In the genomic region with DNA sequence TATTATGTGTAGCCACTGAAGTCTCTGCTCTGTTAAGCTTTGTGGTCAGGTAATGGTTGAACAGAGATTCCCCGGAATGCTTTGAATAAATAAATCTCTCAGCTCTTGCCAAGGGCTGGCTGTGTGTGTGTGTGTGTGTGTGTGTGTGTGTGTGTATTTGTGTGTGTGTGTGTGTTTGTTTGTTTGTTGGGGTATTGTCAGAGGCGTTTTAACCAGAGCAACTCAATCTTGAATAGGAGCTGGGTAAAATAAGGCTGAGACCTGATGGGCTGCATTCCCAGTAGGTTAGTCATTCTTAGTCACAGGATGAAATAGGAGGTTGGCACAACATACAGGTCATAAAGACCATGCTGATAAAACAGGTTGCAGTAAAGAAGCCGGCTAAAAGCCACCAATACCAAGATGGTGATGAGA, we compare ENCODE assay signal across 12 cellular contexts.
DNase-seq lines count a peak whose midpoint lies in the region; ATAC-seq and TF ChIP-seq lines count a peak whose summit lies in the region.
"Had no signal": no experiment of that assay in that cellular context is flagged by ENCODE, and none has a peak within 500 bp of the region (broad histone marks: within the 10 kb centered on the region; RNA-seq: fewer than 3 reads in every experiment).

No MANE protein-coding gene starts in this region.

- H3K27me3 ChIP-seq in HCT116 (ENCODE audit: insufficient read depth, low read length) (no peaks in the 10 kb centered on the region), stomach (no peaks in the 10 kb centered on the region), gastroesophageal sphincter (no peaks in the 10 kb centered on the region)

- no peak for TF ChIP-seq CTCF in HCT116 (IDR thresholded peaks at IDR 0.05 in 2 of 3, conservative IDR thresholded peaks at IDR 0.05 in 1 of 3; ENCODE audit: borderline replicate concordance in 1 of 3, insufficient read depth in 1 of 3, low read depth in 2 of 3, low read length in 2 of 3)
- no peak for TF ChIP-seq CTCF in fibroblast of mammary gland (conservative IDR thresholded peaks at IDR 0.05; ENCODE audit: control insufficient read depth, insufficient read depth, low read depth, low read length)
- no peak for TF ChIP-seq CTCF in stomach (IDR thresholded peaks at IDR 0.05)
- no peak for TF ChIP-seq CTCF in GM10266 (IDR thresholded peaks at IDR 0.05; ENCODE audit: control insufficient read depth, insufficient read depth, low read depth, missing control alignments)
- TF ChIP-seq CTCF in gastroesophageal sphincter (IDR thresholded peaks at IDR 0.05): no peak

- intact Hi-C loops in HCT116 (cut with micrococcal nuclease): no loop called here
- intact Hi-C loops in stomach (cut with DNase I; ENCODE audit: low total_unique reads): no loop called here

- H3K9me2 ChIP-seq in HCT116 (ENCODE audit: insufficient read depth): no peaks in the 10 kb centered on the region

- 0 out of 4 replicates have a peak overlapping the region, but pooled peaks of 1 of the 2 experiments have one; percentile 12 for H3K4me3 ChIP-seq in HCT116 (replicated peaks in 1 of 2; ENCODE audit: low read depth in 1 of 2, low read length in 2 of 2)
- H3K4me3 ChIP-seq in fibroblast of mammary gland (ENCODE audit: control insufficient read depth, low read depth, low read length): no peak overlapping the region
- H3K4me3 ChIP-seq in stomach: no peak overlapping the region
- H3K4me3 ChIP-seq in gastroesophageal sphincter: no peak overlapping the region
- H3K4me3 ChIP-seq: coronary artery had no signal

- peaks cover 16 to 26% of the 10 kb centered on the region in 2 experiments; a peak in 3 of 4 replicates for H3K4me1 ChIP-seq in HCT116 (ENCODE audit: control insufficient read depth in 1 of 2, insufficient read depth in 2 of 2, low read length in 2 of 2)
- no peaks in the 10 kb centered on the region for H3K4me1 ChIP-seq in stomach
- no peaks in the 10 kb centered on the region for H3K4me1 ChIP-seq in gastroesophageal sphincter

- H3K4me2 ChIP-seq in HCT116 (ENCODE audit: low read length): peak overlapping the region; percentile 62

- DNase-seq in HCT116 (ENCODE audit: low read depth, low spot score) (peak; percentile 83), RPMI7951 (ENCODE audit: low read depth) (peak; percentile 18), fibroblast of mammary gland (ENCODE audit: low read depth) (peak; percentile 42), stomach (peak; percentile 28), superior temporal gyrus (ENCODE audit: extremely low spot score) (no peak), GM10266 (ENCODE audit: extremely low spot score) (no peak)
- DNase-seq: activated CD4-positive, CD25-positive, alpha-beta regulatory T cell; activated effector memory CD4-positive, alpha-beta T cell treated with anti-CD3 and anti-CD28 coated beads, Interleukin-2, amount 50 U/mL, for 16 hours; naive B cell; NCI-H1048 had no signal

- ATAC-seq in HCT116: peak; percentile 82
- ATAC-seq in gastroesophageal sphincter: no peak

- 29 to 59% (median 37%) methylated on average over 3 of the region's 3 CpGs for WGBS in stomach, 5 donors
- WGBS in gastroesophageal sphincter (ENCODE audit: low coverage in 1 of 2), 2 donors: 64 to 68% methylated on average over 2 to 3 of the region's 3 CpGs

- no peaks in the 10 kb centered on the region for H4K20me1 ChIP-seq in HCT116 (ENCODE audit: insufficient read depth)

- no TSS peak for BruUV-seq in HCT116 (replicated peaks; lab: Mats Ljungman, UMichigan)

- H3K27ac ChIP-seq in HCT116 (ENCODE audit: low read depth, low read length) (no peak overlapping the region), stomach (no peak overlapping the region), gastroesophageal sphincter (no peak overlapping the region)
- H3K27ac ChIP-seq: coronary artery had no signal

- H3K36me3 ChIP-seq in HCT116 (ENCODE audit: control insufficient read depth in 1 of 2, insufficient read depth in 2 of 2, low read length in 2 of 2): no peaks in the 10 kb centered on the region
- H3K36me3 ChIP-seq in stomach: no peaks in the 10 kb centered on the region
- H3K36me3 ChIP-seq in gastroesophageal sphincter: no peaks in the 10 kb centered on the region

- POLR2A ChIA-PET in HCT116 (lab: Charles Lee): no interaction called here

- TF ChIP-seq RAD21 in HCT116 (IDR thresholded peaks at IDR 0.05; ENCODE audit: low read depth): no peak

- no peak overlapping the region for H3K9ac ChIP-seq in HCT116 (ENCODE audit: low read length)

- no peaks in the 10 kb centered on the region for H3K79me2 ChIP-seq in HCT116 (ENCODE audit: insufficient read depth, low read length)

- no peak for TF ChIP-seq EP300 in stomach (IDR thresholded peaks at IDR 0.05)
- TF ChIP-seq EP300 in gastroesophageal sphincter (IDR thresholded peaks at IDR 0.05): no peak

- no peaks in the 10 kb centered on the region for H3K9me3 ChIP-seq in HCT116 (ENCODE audit: control insufficient read depth in 1 of 2, insufficient read depth in 1 of 2, low read depth in 1 of 2, low read length in 2 of 2)
- no peaks in the 10 kb centered on the region for H3K9me3 ChIP-seq in stomach
- H3K9me3 ChIP-seq in gastroesophageal sphincter: no peaks in the 10 kb centered on the region

- peak overlapping the region; percentile 70 for H2AFZ ChIP-seq in HCT116 (ENCODE audit: low read depth, low read length, poor library complexity, severe bottlenecking)

- RAD21 ChIA-PET in HCT116 (lab: Charles Lee; ENCODE audit: low non-redundant PET in 1 of 2, low total read pairs in 2 of 2, uncharacterized antibody in 2 of 2, unreplicated experiment in 2 of 2): no interaction called here

- TF ChIP-seq POLR2A in HCT116 (IDR thresholded peaks at IDR 0.05; ENCODE audit: borderline replicate concordance, extremely low read depth, insufficient read depth, insufficient read length): no peak
- no peak for TF ChIP-seq POLR2A in stomach (IDR thresholded peaks at IDR 0.05)
- no peak for TF ChIP-seq POLR2A in gastroesophageal sphincter (IDR thresholded peaks at IDR 0.05)

- CTCF ChIA-PET in HCT116 (lab: Charles Lee): interaction anchor here (0.7 to 0.9 kb wide), 2 partner anchors 23 to 30 kb away, joined by 3 read pairs; no protein-coding TSS in a partner anchor

TF ChIP-seq in HCT116, 20 proteins besides CTCF, POLR2A, EP300 and RAD21 (continues in another document):
- TF ChIP-seq YY1 (IDR thresholded peaks at IDR 0.05; ENCODE audit: extremely low read depth, insufficient replicate concordance, low read depth, low read length) (peak; percentile 81), POLR2AphosphoS5 (IDR thresholded peaks at IDR 0.05; ENCODE audit: low read depth, low read length) (peak; percentile 41; the same call in 1 of the 2 replicates), SRF (IDR thresholded peaks at IDR 0.05; ENCODE audit: low read depth) (0 out of 2 replicates have a peak, but pooled peaks have one; percentile 61), SP1 (IDR thresholded peaks at IDR 0.05; ENCODE audit: low read depth) (peak; percentile 65), JUND (IDR thresholded peaks at IDR 0.05) (peak; percentile 92), ELF1 (IDR thresholded peaks at IDR 0.05; ENCODE audit: borderline replicate concordance, low read depth) (no peak), REST (IDR thresholded peaks at IDR 0.05; ENCODE audit: low read depth) (no peak), ATF3 (IDR thresholded peaks at IDR 0.05) (no peak)
- TF ChIP-seq, protein P1, sequence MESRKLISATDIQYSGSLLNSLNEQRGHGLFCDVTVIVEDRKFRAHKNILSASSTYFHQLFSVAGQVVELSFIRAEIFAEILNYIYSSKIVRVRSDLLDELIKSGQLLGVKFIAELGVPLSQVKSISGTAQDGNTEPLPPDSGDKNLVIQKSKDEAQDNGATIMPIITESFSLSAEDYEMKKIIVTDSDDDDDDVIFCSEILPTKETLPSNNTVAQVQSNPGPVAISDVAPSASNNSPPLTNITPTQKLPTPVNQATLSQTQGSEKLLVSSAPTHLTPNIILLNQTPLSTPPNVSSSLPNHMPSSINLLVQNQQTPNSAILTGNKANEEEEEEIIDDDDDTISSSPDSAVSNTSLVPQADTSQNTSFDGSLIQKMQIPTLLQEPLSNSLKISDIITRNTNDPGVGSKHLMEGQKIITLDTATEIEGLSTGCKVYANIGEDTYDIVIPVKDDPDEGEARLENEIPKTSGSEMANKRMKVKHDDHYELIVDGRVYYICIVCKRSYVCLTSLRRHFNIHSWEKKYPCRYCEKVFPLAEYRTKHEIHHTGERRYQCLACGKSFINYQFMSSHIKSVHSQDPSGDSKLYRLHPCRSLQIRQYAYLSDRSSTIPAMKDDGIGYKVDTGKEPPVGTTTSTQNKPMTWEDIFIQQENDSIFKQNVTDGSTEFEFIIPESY (IDR thresholded peaks at IDR 0.05; ENCODE audit: extremely low read depth, insufficient replicate concordance, low read length): no peak
- TF ChIP-seq, protein P2, sequence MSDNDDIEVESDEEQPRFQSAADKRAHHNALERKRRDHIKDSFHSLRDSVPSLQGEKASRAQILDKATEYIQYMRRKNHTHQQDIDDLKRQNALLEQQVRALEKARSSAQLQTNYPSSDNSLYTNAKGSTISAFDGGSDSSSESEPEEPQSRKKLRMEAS (IDR thresholded peaks at IDR 0.05): peak; percentile 52

Comparison
In these comparisons a context has a peak if more than half of its experiments do, and no peak if none do; other contexts are left out.
1. DNase-seq: peak in HCT116 (single experiment), RPMI7951 (single experiment), fibroblast of mammary gland (single experiment) and stomach (single experiment); none in superior temporal gyrus (single experiment) and GM10266 (single experiment).